In the genomic region with DNA sequence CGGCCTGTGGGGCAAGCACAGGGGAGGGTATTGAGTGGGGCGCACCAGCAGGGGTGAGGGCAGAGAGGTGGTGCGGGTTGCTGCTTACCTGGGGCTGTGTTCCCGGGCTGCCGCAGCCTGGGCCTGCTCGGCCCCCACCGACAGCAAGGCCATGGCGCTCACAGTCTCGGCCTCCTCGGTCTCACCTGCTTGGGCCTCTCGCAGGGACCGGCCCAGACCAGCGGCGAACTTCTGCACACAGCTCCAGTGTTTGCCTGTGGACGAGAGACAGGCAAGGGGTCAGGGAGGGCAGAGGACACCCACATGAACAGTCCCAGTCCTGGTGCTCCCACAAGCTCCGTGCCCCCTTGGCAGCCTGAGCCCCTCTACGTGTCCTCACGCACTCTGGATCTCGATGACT, we compare ENCODE assay signal across 1 cellular context.
TF ChIP-seq lines count a peak whose summit lies in the region.

No MANE protein-coding gene starts in this region.

TF ChIP-seq in K562, 482 proteins besides CTCF, POLR2A, EP300 and RAD21:
- peak; percentile 54 for TF ChIP-seq RBFOX2 (IDR thresholded peaks at IDR 0.05; ENCODE audit: low read depth, low read length)
- TF ChIP-seq C11orf30 (IDR thresholded peaks at IDR 0.05; ENCODE audit: low read depth): no peak
- no peak for TF ChIP-seq SMARCE1 (IDR thresholded peaks at IDR 0.05)
- TF ChIP-seq POLR2G (IDR thresholded peaks at IDR 0.05; ENCODE audit: low read depth, low read length): peak; percentile 56; the same call in 1 of the 2 replicates
TF ChIP-seq in K562: peak in this region for 2.
